12 cellular contexts compared by ENCODE assay signal in genomic region chr2:28586864-28587263, GRCh38.
DNase-seq lines count a peak whose midpoint lies in the region; ATAC-seq, FAIRE-seq and TF ChIP-seq lines count a peak whose summit lies in the region.
"Had no signal": no experiment of that assay in that cellular context is flagged by ENCODE, and none has a peak within 500 bp of the region (broad histone marks: within the 10 kb centered on the region; RNA-seq: fewer than 3 reads in every experiment).

No MANE protein-coding gene starts in this region.

- ATAC-seq in DND-41 (ENCODE audit: insufficient read depth, low read depth) (peak; percentile 92), T-cell (replicated peaks in 1 of 4) (peak; percentile 82 to 99 (median 94)), psoas muscle (no peak)
- ATAC-seq: foreskin keratinocyte had no signal

- H3K9me3 ChIP-seq in DND-41 (ENCODE audit: insufficient read depth, low read length, severe bottlenecking) (no peaks in the 10 kb centered on the region), psoas muscle (no peaks in the 10 kb centered on the region)
- H3K9me3 ChIP-seq: ovary had no signal

- H3K36me3 ChIP-seq in DND-41 (ENCODE audit: insufficient read depth, low read length) = no peaks in the 10 kb centered on the region
- H3K36me3 ChIP-seq in psoas muscle (ENCODE audit: insufficient read depth in 1 of 2, low read depth in 1 of 2) = no peaks in the 10 kb centered on the region
- H3K36me3 ChIP-seq: ovary had no signal

- intact Hi-C loops in psoas muscle (cut with DNase I) = no loop called here

- H3K4me2 ChIP-seq in DND-41 (ENCODE audit: insufficient read depth, low read length) = peak overlapping the region; percentile 53

- POLR2A ChIA-PET in T-cell (lab: Charles Lee) = no interaction called here

- peaks cover 2 to 5% of the 10 kb centered on the region in 2 donors for H3K27me3 Mint-ChIP-seq in T-cell
- H3K27me3 Mint-ChIP-seq in endothelial cell (ENCODE audit: unreplicated experiment) = no peaks in the 10 kb centered on the region

- no peak overlapping the region for H3K9ac ChIP-seq in DND-41 (ENCODE audit: low read depth, low read length)

- FAIRE-seq in H54 (lab: Jason Lieb, UNC) = no peak

- H3K9me3 Mint-ChIP-seq in T-cell = no peaks in the 10 kb centered on the region
- no peaks in the 10 kb centered on the region for H3K9me3 Mint-ChIP-seq in endothelial cell (ENCODE audit: unreplicated experiment)

- no peaks in the 10 kb centered on the region for H3K79me2 ChIP-seq in DND-41 (ENCODE audit: insufficient read depth, low read length)

- H2AFZ ChIP-seq in DND-41 (ENCODE audit: low read depth, low read length) = no peak overlapping the region

- CTCF ChIA-PET in T-cell (lab: Charles Lee) = interaction anchor here in 1 of 2 donors (0.6 kb wide), 1 partner anchor 219 kb away, joined by 4 read pairs; no protein-coding TSS in a partner anchor

- H3K27me3 ChIP-seq in DND-41 (ENCODE audit: insufficient read depth, low read length, poor library complexity) (no peaks in the 10 kb centered on the region), psoas muscle (ENCODE audit: insufficient read depth in 3 of 3, low read length in 2 of 3) (no peaks in the 10 kb centered on the region)
- H3K27me3 ChIP-seq: foreskin keratinocyte, ovary had no signal

- peaks cover 9% of the 10 kb centered on the region; the same call in 1 of the 2 replicates for H4K20me1 ChIP-seq in DND-41 (ENCODE audit: insufficient read depth, low read length)

- H3K4me1 ChIP-seq in DND-41 (ENCODE audit: insufficient read depth, low read length) (peaks cover 33% of the 10 kb centered on the region), psoas muscle (peaks cover 53% of the 10 kb centered on the region)

- TF ChIP-seq CTCF in DND-41 (IDR thresholded peaks at IDR 0.05; ENCODE audit: borderline replicate concordance, extremely low read depth, low read length, poor library complexity, severe bottlenecking) = no peak
- no peak for TF ChIP-seq CTCF in psoas muscle (IDR thresholded peaks at IDR 0.05)
- TF ChIP-seq CTCF in endothelial cell (IDR thresholded peaks at IDR 0.05; ENCODE audit: unreplicated experiment) = no peak

- WGBS in psoas muscle, 3 donors = 83 to 93% (median 90%) methylated on average over 6 of the region's 6 CpGs

- TF ChIP-seq POLR2A in H54 (IDR thresholded peaks at IDR 0.05; ENCODE audit: low read depth, low read length) = no peak

- DNase-seq in DND-41 = peak; percentile 91
- DNase-seq in T-cell = peak; percentile 33 to 72 (median 57)
- DNase-seq in activated T-helper 1 cell treated with anti-CD3 and anti-CD28 coated beads, Interleukin-2, amount 50 U/mL, for 16 hours (ENCODE audit: low read depth in 1 of 2, low spot score in 1 of 2) = peak; percentile 33 to 36
- no peak for DNase-seq in psoas muscle
- DNase-seq in endothelial cell (ENCODE audit: low spot score) = no peak
- DNase-seq in NCI-H2196 treated with DMSO at 0.1 percent for 48 hours (lab: John Stamatoyannopoulos, UW; ENCODE audit: unreplicated experiment) = no peak
- DNase-seq in NCI-H2196 (lab: John Stamatoyannopoulos, UW; ENCODE audit: unreplicated experiment) = no peak
- no peak for DNase-seq in H54 (ENCODE audit: insufficient read length, low spot score)
- DNase-seq: foreskin keratinocyte, NCI-H1694 had no signal

- H3K36me3 Mint-ChIP-seq in T-cell = no peaks in the 10 kb centered on the region
- no peaks in the 10 kb centered on the region for H3K36me3 Mint-ChIP-seq in endothelial cell (ENCODE audit: low read depth, unreplicated experiment)

- H3K27ac Mint-ChIP-seq in T-cell (peak overlapping the region; percentile 27 to 75), endothelial cell (ENCODE audit: unreplicated experiment) (no peak overlapping the region)

- H3K27ac ChIP-seq in DND-41 (ENCODE audit: low read length) = peak overlapping the region; percentile 43; the same call in 1 of the 2 replicates
- H3K27ac ChIP-seq in psoas muscle = peak overlapping the region; percentile 97
- H3K27ac ChIP-seq: C4-2B, foreskin keratinocyte, ovary had no signal

- H3K4me1 Mint-ChIP-seq in T-cell (peaks cover 31 to 41% (median 38%) of the 10 kb centered on the region in 3 donors), endothelial cell (ENCODE audit: unreplicated experiment) (peaks cover 9% of the 10 kb centered on the region)

- H3K4me3 ChIP-seq in DND-41 (ENCODE audit: low read depth in 1 of 2, low read length in 2 of 2) = no peak overlapping the region
- H3K4me3 ChIP-seq in psoas muscle = no peak overlapping the region
- H3K4me3 ChIP-seq: ovary had no signal

- H3K4me3 Mint-ChIP-seq in T-cell (peak overlapping the region; percentile 41 to 82 (median 54)), endothelial cell (ENCODE audit: unreplicated experiment) (no peak overlapping the region)

Comparison
In these comparisons a context has a peak if more than half of its experiments do, and no peak if none do; other contexts are left out.
1. ATAC-seq: peak in DND-41 (single experiment) and T-cell (4 of 4); none in psoas muscle (0 of 4).
2. DNase-seq: peak in DND-41 (single experiment), T-cell (34 of 34) and activated T-helper 1 cell treated with anti-CD3 and anti-CD28 coated beads, Interleukin-2, amount 50 U/mL, for 16 hours (2 of 2); none in psoas muscle (0 of 2), endothelial cell (single experiment), NCI-H2196 treated with DMSO at 0.1 percent for 48 hours (single experiment), NCI-H2196 (single experiment) and H54 (single experiment).